1 cellular context compared by ENCODE assay signal in genomic region chr13:30312859-30313258, GRCh38.
TF ChIP-seq lines count a peak whose summit lies in the region.

No MANE protein-coding gene starts in this region.

TF ChIP-seq in endothelial cell of umbilical vein, 7 proteins besides CTCF, POLR2A, EP300 and RAD21:
- TF ChIP-seq POLR2AphosphoS5 (IDR thresholded peaks at IDR 0.05; ENCODE audit: insufficient read depth, low read depth, low read length), result no peak
- no peak for TF ChIP-seq FOS (IDR thresholded peaks at IDR 0.05; ENCODE audit: borderline replicate concordance, insufficient read depth, low read length)
- TF ChIP-seq MAX (IDR thresholded peaks at IDR 0.05; ENCODE audit: insufficient read depth, insufficient read length), result no peak
- no peak for TF ChIP-seq JUN (IDR thresholded peaks at IDR 0.05; ENCODE audit: borderline replicate concordance, insufficient read depth, insufficient read length, low read depth)
- no peak for TF ChIP-seq GATA2 (IDR thresholded peaks at IDR 0.05; ENCODE audit: insufficient read depth, insufficient read length, low read depth, low read length)
- no peak for TF ChIP-seq EZH2 (IDR thresholded peaks at IDR 0.05; ENCODE audit: borderline replicate concordance, low read depth, low read length, severe bottlenecking)
- no peak for TF ChIP-seq MYC (IDR thresholded peaks at IDR 0.05; ENCODE audit: low read depth, low read length)
TF ChIP-seq in endothelial cell of umbilical vein: peak in this region for 0.
